ENCODE assay signal across 8 cellular contexts in genomic region chrX:82218361-82218760, GRCh38.
DNase-seq lines count a peak whose midpoint lies in the region; ATAC-seq and TF ChIP-seq lines count a peak whose summit lies in the region.

No MANE protein-coding gene starts in this region.

- POLR2A ChIA-PET in HEK293T (lab: Yijun Ruan, JAX) = no interaction called here

- H3K36me3 Mint-ChIP-seq in type B pancreatic cell = no peaks in the 10 kb centered on the region

- no peaks in the 10 kb centered on the region for H3K4me1 Mint-ChIP-seq in type B pancreatic cell (ENCODE audit: unreplicated experiment)

- 11 to 13% methylated on average over 1 of the region's 2 CpGs for WGBS in esophagus squamous epithelium, 2 donors

- H3K36me3 ChIP-seq in esophagus squamous epithelium = no peaks in the 10 kb centered on the region

- H3K4me1 ChIP-seq in esophagus squamous epithelium = no peaks in the 10 kb centered on the region

- intact Hi-C loops in esophagus squamous epithelium (cut with DNase I) = no loop called here
- intact Hi-C loops in Right ventricle myocardium superior (cut with DNase I) = no loop called here

- no peak overlapping the region for H3K27ac ChIP-seq in esophagus squamous epithelium

- no peaks in the 10 kb centered on the region for H3K27me3 ChIP-seq in esophagus squamous epithelium

- no peak for ATAC-seq in GM19455 (IDR thresholded peaks at IDR 0.05; ENCODE audit: unreplicated experiment)
- ATAC-seq in Right ventricle myocardium superior (ENCODE audit: poor library complexity) = no peak

- no peak overlapping the region for H3K27ac Mint-ChIP-seq in type B pancreatic cell

- in situ Hi-C loops in GM13977 (cut with MboI; ENCODE audit: low pct_unique_long_range_greater_than_20kb, low sequenced_read_pairs, unreplicated experiment) = no loop called here

- no peak overlapping the region for H3K4me3 ChIP-seq in esophagus squamous epithelium

- H3K27me3 Mint-ChIP-seq in type B pancreatic cell = no peaks in the 10 kb centered on the region

- DNase-seq in GM13977 (ENCODE audit: low spot score) = peak; percentile 33
- DNase-seq in HEK293T (ENCODE audit: extremely low spot score) = peak; percentile 20
- DNase-seq in NCI-H82 treated with DMSO at 0.1 percent for 48 hours (lab: John Stamatoyannopoulos, UW; ENCODE audit: unreplicated experiment) = peak; percentile 2
- no peak for DNase-seq in esophagus squamous epithelium (lab: John Stamatoyannopoulos, UW)
- no peak for DNase-seq in type B pancreatic cell (ENCODE audit: extremely low spot score, unreplicated experiment)
- no peak for DNase-seq in cortex of kidney (lab: John Stamatoyannopoulos, UW)
- DNase-seq in Right ventricle myocardium superior = no peak

- peaks cover 5% of the 10 kb centered on the region for H3K9me3 Mint-ChIP-seq in type B pancreatic cell

- TF ChIP-seq POLR2A in esophagus squamous epithelium (IDR thresholded peaks at IDR 0.05) = no peak

- CTCF ChIA-PET in HEK293T (lab: Yijun Ruan, JAX) = no interaction called here

- peak; percentile 46 for TF ChIP-seq CTCF in GM13977 (IDR thresholded peaks at IDR 0.05; ENCODE audit: extremely low read depth, insufficient read depth, missing control alignments)
- TF ChIP-seq CTCF in esophagus squamous epithelium (IDR thresholded peaks at IDR 0.05) = peak in 5 of 6 experiments; percentile 14 to 46 (median 42)
- peak; percentile 66 for TF ChIP-seq CTCF in type B pancreatic cell (conservative IDR thresholded peaks at IDR 0.05)

- no peaks in the 10 kb centered on the region for H3K9me3 ChIP-seq in esophagus squamous epithelium

- no peak overlapping the region for H3K4me3 Mint-ChIP-seq in type B pancreatic cell

TF ChIP-seq in HEK293T, 16 proteins besides CTCF, POLR2A, EP300 and RAD21:
- no peak for TF ChIP-seq L3MBTL2 (conservative IDR thresholded peaks at IDR 0.05)

Comparison
In these comparisons a context has a peak if more than half of its experiments do, and no peak if none do; other contexts are left out.
1. DNase-seq: peak in GM13977 (single experiment), HEK293T (single experiment) and NCI-H82 treated with DMSO at 0.1 percent for 48 hours (single experiment); none in esophagus squamous epithelium (single experiment), type B pancreatic cell (single experiment), cortex of kidney (single experiment) and Right ventricle myocardium superior (single experiment).
2. Peak in every context shown above with its lines, with median percentiles within 50 percentile points of each other: CTCF ChIP-seq.